Comparison of ENCODE assay signal across 28 cellular contexts in genomic region chr14:71534506-71534905, GRCh38.
"Had no signal": no experiment of that assay in that cellular context is flagged by ENCODE, and none has a peak within 500 bp of the region (broad histone marks: within the 10 kb centered on the region; RNA-seq: fewer than 3 reads in every experiment).

No MANE protein-coding gene starts in this region.

- H3K27ac Mint-ChIP-seq: activated CD4-positive, alpha-beta T cell treated with anti-CD3 and anti-CD28 coated beads, Interleukin-2, amount 10 ng/mL, durations not matched to agents 24 days and 14 days; activated CD8-positive, alpha-beta T cell treated with anti-CD3 and anti-CD28 coated beads, Interleukin-2, amount 10 ng/mL, durations not matched to agents 7 days and 5 days; activated naive CD4-positive, alpha-beta T cell treated with anti-CD3 and anti-CD28 coated beads for 36 hours; activated naive CD4-positive, alpha-beta T cell treated with anti-CD3 and anti-CD28 coated beads, Interleukin-2, amount 50 U/mL, for 72 hours; activated T-cell treated with anti-CD3 and anti-CD28 coated beads, Interleukin-2, amount 50 U/mL, for 24 hours; activated T-helper 1 cell treated with anti-CD3 and anti-CD28 coated beads, Interleukin-12 subunit alpha, Interleukin-12 subunit beta, Interleukin-2, Interleukin-4 antibody, amounts not matched to agents 30 ng/mL and 10 ng/mL and 1 ng/mL, durations not matched to agents 14 hours and 24 hours and 36 hours; T-helper 1 cell treated with Interleukin-12 subunit alpha and Interleukin-12 subunit beta and Interleukin-4 antibody, amounts not matched to agents 30 μg/mL and 1 μg/mL, for 36 hours; T-helper 2 cell treated with Interferon-gamma antibody and Interleukin-4, amounts not matched to agents 5 μg/mL and 100 μg/mL, for 36 hours had no signal

- H3K9me3 Mint-ChIP-seq: activated CD4-positive, alpha-beta T cell treated with anti-CD3 and anti-CD28 coated beads, Interleukin-2, amount 10 ng/mL, durations not matched to agents 24 days and 14 days; activated naive CD4-positive, alpha-beta T cell treated with anti-CD3 and anti-CD28 coated beads for 36 hours; activated naive CD4-positive, alpha-beta T cell treated with anti-CD3 and anti-CD28 coated beads, Interleukin-2, amount 50 U/mL, for 72 hours; activated T-cell treated with anti-CD3 and anti-CD28 coated beads, Interleukin-2, amount 50 U/mL, for 24 hours; activated T-helper 1 cell treated with anti-CD3 and anti-CD28 coated beads, Interleukin-12 subunit alpha, Interleukin-12 subunit beta, Interleukin-2, Interleukin-4 antibody, amounts not matched to agents 30 ng/mL and 10 ng/mL and 1 ng/mL, durations not matched to agents 14 hours and 24 hours and 36 hours; T-helper 1 cell treated with Interleukin-12 subunit alpha and Interleukin-12 subunit beta and Interleukin-4 antibody, amounts not matched to agents 30 μg/mL and 1 μg/mL, for 36 hours; T-helper 2 cell treated with Interferon-gamma antibody and Interleukin-4, amounts not matched to agents 5 μg/mL and 100 μg/mL, for 36 hours had no signal

- H3K36me3 ChIP-seq: adrenal gland, breast epithelium, Peyer's patch, SJSA1 had no signal

- H3K27me3 ChIP-seq: adrenal gland, body of pancreas, breast epithelium, Peyer's patch, SJSA1 had no signal

- H3K27me3 Mint-ChIP-seq: activated CD4-positive, alpha-beta T cell treated with anti-CD3 and anti-CD28 coated beads, Interleukin-2, amount 10 ng/mL, durations not matched to agents 24 days and 14 days; activated T-cell treated with anti-CD3 and anti-CD28 coated beads, Interleukin-2, amount 50 U/mL, for 24 hours had no signal

- H3K27ac ChIP-seq: adrenal gland, body of pancreas, breast epithelium, KMS-11, Peyer's patch, SJSA1 had no signal

- H3K9ac ChIP-seq: KMS-11, SK-N-SH had no signal

- H3K4me3 Mint-ChIP-seq: activated CD4-positive, alpha-beta T cell treated with anti-CD3 and anti-CD28 coated beads, Interleukin-2, amount 10 ng/mL, durations not matched to agents 24 days and 14 days; activated CD8-positive, alpha-beta T cell treated with anti-CD3 and anti-CD28 coated beads, Interleukin-2, amount 10 ng/mL, durations not matched to agents 7 days and 5 days; activated naive CD4-positive, alpha-beta T cell treated with anti-CD3 and anti-CD28 coated beads for 36 hours; activated T-cell treated with anti-CD3 and anti-CD28 coated beads, Interleukin-2, amount 50 U/mL, for 24 hours; activated T-helper 1 cell treated with anti-CD3 and anti-CD28 coated beads, Interleukin-12 subunit alpha, Interleukin-12 subunit beta, Interleukin-2, Interleukin-4 antibody, amounts not matched to agents 30 ng/mL and 10 ng/mL and 1 ng/mL, durations not matched to agents 14 hours and 24 hours and 36 hours; T-helper 1 cell treated with Interleukin-12 subunit alpha and Interleukin-12 subunit beta and Interleukin-4 antibody, amounts not matched to agents 30 μg/mL and 1 μg/mL, for 36 hours; T-helper 2 cell treated with Interferon-gamma antibody and Interleukin-4, amounts not matched to agents 5 μg/mL and 100 μg/mL, for 36 hours had no signal

- DNase-seq: activated CD4-positive, alpha-beta T cell treated with anti-CD3 and anti-CD28 coated beads, Interleukin-2, amount 10 ng/mL, durations not matched to agents 24 days and 14 days; activated CD4-positive, alpha-beta T cell treated with anti-CD3 and anti-CD28 coated beads, Interleukin-2, amount 50 U/mL, for 4 hours; activated CD8-positive, alpha-beta T cell treated with anti-CD3 and anti-CD28 coated beads, Interleukin-2, amount 10 ng/mL, durations not matched to agents 7 days and 5 days; activated gamma-delta T cell treated with Interleukin-2 at 50 U/mL for 16 hours; activated naive CD4-positive, alpha-beta T cell treated with anti-CD3 and anti-CD28 coated beads for 36 hours; activated T-cell treated with anti-CD3 and anti-CD28 coated beads, Interleukin-2, amount 50 U/mL, for 24 hours; adrenal gland; body of pancreas; cerebellar nuclear complex; MM.1S; MV-4-11; NCI-H1092; NCI-H1436 treated with DMSO at 0.1 percent for 48 hours; NCI-H187 treated with DMSO at 0.1 percent for 48 hours; NCI-H2081 treated with DMSO at 0.1 percent for 48 hours; NCI-H510A treated with DMSO at 0.1 percent for 48 hours; PC-3; Peyer's patch; RPMI8226; SHP77 treated with DMSO at 0.1 percent for 48 hours; SK-N-SH had no signal

- H3K9me3 ChIP-seq: adrenal gland, body of pancreas, breast epithelium, Peyer's patch, SJSA1, SK-N-SH had no signal

- H3K4me1 ChIP-seq: Peyer's patch had no signal

- H3K4me3 ChIP-seq: adrenal gland, body of pancreas, breast epithelium, Peyer's patch, SJSA1 had no signal

- H3K4me2 ChIP-seq: KMS-11, SK-N-SH had no signal
